In genomic region chr20:1718604-1719384, GRCh38 we compare ENCODE assay signal across 13 cellular contexts.
DNase-seq lines count a peak whose midpoint lies in the region; ATAC-seq, FAIRE-seq and TF ChIP-seq lines count a peak whose summit lies in the region.
"Had no signal": no experiment of that assay in that cellular context is flagged by ENCODE, and none has a peak within 500 bp of the region (broad histone marks: within the 10 kb centered on the region; RNA-seq: fewer than 3 reads in every experiment).

No MANE protein-coding gene starts in this region.

- H3K9me3 ChIP-seq in HEK293 (ENCODE audit: control insufficient read depth, insufficient read depth, low read depth, low read length) (no peaks in the 10 kb centered on the region), astrocyte (ENCODE audit: insufficient read depth, low read depth, low read length) (no peaks in the 10 kb centered on the region)
- H3K9me3 ChIP-seq: SJSA1 had no signal

- no peak overlapping the region for H3K4me3 Mint-ChIP-seq in astrocyte (ENCODE audit: unreplicated experiment)
- H3K4me3 Mint-ChIP-seq: stimulated activated naive CD8-positive, alpha-beta T cell treated with anti-CD3 and anti-CD28 coated beads, Interleukin-15, Interleukin-2, amounts not matched to agents 100 ng/mL and 50 ng/mL, for 24 hours had no signal

- no peak overlapping the region for H3K56ac ChIP-seq in mesendoderm (ENCODE audit: low read length)

- no peak for ATAC-seq in HG02798 (IDR thresholded peaks at IDR 0.05; ENCODE audit: poor library complexity, unreplicated experiment)
- ATAC-seq: left lobe of liver had no signal

- no peak overlapping the region for H2AFZ ChIP-seq in astrocyte (ENCODE audit: low read depth, low read length)

- no peak overlapping the region for H2BK15ac ChIP-seq in mesendoderm (replicated peaks; ENCODE audit: low read depth)

- no peak overlapping the region for H2BK5ac ChIP-seq in mesendoderm (ENCODE audit: low read length)

- H3K36me3 ChIP-seq in HEK293 (ENCODE audit: control insufficient read depth in 2 of 2, insufficient read depth in 1 of 2, low read length in 2 of 2), result no peaks in the 10 kb centered on the region
- H3K36me3 ChIP-seq in astrocyte (ENCODE audit: insufficient read depth, low read length), result no peaks in the 10 kb centered on the region
- no peaks in the 10 kb centered on the region for H3K36me3 ChIP-seq in mesendoderm (ENCODE audit: control insufficient read depth, insufficient read depth, low read length)
- H3K36me3 ChIP-seq: SJSA1 had no signal

- no peaks in the 10 kb centered on the region for H3K79me1 ChIP-seq in mesendoderm (ENCODE audit: low read length)

- no peak overlapping the region for H4K8ac ChIP-seq in mesendoderm (ENCODE audit: low read depth, low read length)

- no peaks in the 10 kb centered on the region for H3K4me1 Mint-ChIP-seq in astrocyte (ENCODE audit: low read depth, unreplicated experiment)

- H3K27me3 Mint-ChIP-seq in astrocyte (ENCODE audit: low read depth, unreplicated experiment), result peaks cover 45% of the 10 kb centered on the region
- H3K27me3 Mint-ChIP-seq: stimulated activated naive CD8-positive, alpha-beta T cell treated with anti-CD3 and anti-CD28 coated beads, Interleukin-15, Interleukin-2, amounts not matched to agents 100 ng/mL and 50 ng/mL, for 24 hours had no signal

- H3K79me2 ChIP-seq in astrocyte (ENCODE audit: insufficient read depth, low read length) (no peaks in the 10 kb centered on the region), mesendoderm (ENCODE audit: control insufficient read depth, insufficient read depth, low read length) (no peaks in the 10 kb centered on the region)

- no peak for FAIRE-seq in astrocyte (lab: Jason Lieb, UNC)

- CTCF ChIA-PET in HEK293 (lab: Yijun Ruan, JAX), result no interaction called here

- H3K27ac Mint-ChIP-seq in astrocyte (ENCODE audit: unreplicated experiment), result no peak overlapping the region
- H3K27ac Mint-ChIP-seq: stimulated activated naive CD8-positive, alpha-beta T cell treated with anti-CD3 and anti-CD28 coated beads, Interleukin-15, Interleukin-2, amounts not matched to agents 100 ng/mL and 50 ng/mL, for 24 hours had no signal

- no peak overlapping the region for H2BK120ac ChIP-seq in mesendoderm (ENCODE audit: low read depth, low read length)

- peaks cover 2% of the 10 kb centered on the region for H3K9me3 Mint-ChIP-seq in astrocyte (ENCODE audit: unreplicated experiment)

- no peak overlapping the region for H3K27ac ChIP-seq in HEK293 (ENCODE audit: extremely low read depth, low read depth, low read length)
- no peak overlapping the region for H3K27ac ChIP-seq in astrocyte (ENCODE audit: low read depth, low read length)
- H3K27ac ChIP-seq in mesendoderm (ENCODE audit: low read depth, low read length), result no peak overlapping the region
- H3K27ac ChIP-seq in coronary artery, result no peak overlapping the region
- H3K27ac ChIP-seq: KMS-11, SJSA1 had no signal

- H2AK5ac ChIP-seq in mesendoderm (ENCODE audit: low read length), result no peak overlapping the region

- no peak for TF ChIP-seq CTCF in HEK293 (tag by site-specific recombination; IDR thresholded peaks at IDR 0.05)
- no peak for TF ChIP-seq CTCF in astrocyte (IDR thresholded peaks at IDR 0.05; ENCODE audit: insufficient read depth, low read depth, low read length)
- TF ChIP-seq CTCF in coronary artery (IDR thresholded peaks at IDR 0.05), result no peak

- H3K4ac ChIP-seq in mesendoderm (ENCODE audit: low read depth, low read length), result no peak overlapping the region

- H3K4me3 ChIP-seq in HEK293 (ENCODE audit: low read depth, low read length) (no peak overlapping the region), astrocyte (ENCODE audit: insufficient read depth, low read depth, low read length) (no peak overlapping the region), mesendoderm (ENCODE audit: low read length) (no peak overlapping the region), coronary artery (no peak overlapping the region)
- H3K4me3 ChIP-seq: SJSA1 had no signal

- no peak overlapping the region for H4K5ac ChIP-seq in mesendoderm (ENCODE audit: low read length)

- H3K27me3 ChIP-seq in astrocyte (ENCODE audit: insufficient read depth, low read length) (no peaks in the 10 kb centered on the region), mesendoderm (ENCODE audit: insufficient read depth, low read length, poor library complexity) (no peaks in the 10 kb centered on the region)
- H3K27me3 ChIP-seq: SJSA1 had no signal

- POLR2A ChIA-PET in HEK293 (lab: Yijun Ruan, JAX), result no interaction called here

- H3K9ac ChIP-seq in astrocyte (ENCODE audit: low read length) (no peak overlapping the region), mesendoderm (ENCODE audit: low read length) (no peak overlapping the region)
- H3K9ac ChIP-seq: KMS-11 had no signal

- no peak overlapping the region for H3K23ac ChIP-seq in mesendoderm (ENCODE audit: low read length)

- H3K4me1 ChIP-seq in HEK293 (ENCODE audit: control insufficient read depth, insufficient read depth, low read length) (no peaks in the 10 kb centered on the region), astrocyte (ENCODE audit: insufficient read depth, low read length) (no peaks in the 10 kb centered on the region), mesendoderm (ENCODE audit: control insufficient read depth, low read depth, low read length) (no peaks in the 10 kb centered on the region)
- H3K4me1 ChIP-seq: SJSA1 had no signal

- H3K36me3 Mint-ChIP-seq in astrocyte (ENCODE audit: low read depth, unreplicated experiment), result no peaks in the 10 kb centered on the region

- no peaks in the 10 kb centered on the region for H4K20me1 ChIP-seq in astrocyte (ENCODE audit: insufficient read depth, low read length)

- peak; percentile 95 for DNase-seq in A172 (ENCODE audit: low spot score)
- peak; percentile 86 for DNase-seq in astrocyte (ENCODE audit: low read depth)
- peak; percentile 23 for DNase-seq in kidney glomerular epithelial cell (lab: John Stamatoyannopoulos, UW)
- DNase-seq in mesendoderm, result no peak
- no peak for DNase-seq in coronary artery (ENCODE audit: low spot score)
- no peak for DNase-seq in NCI-H187 (lab: John Stamatoyannopoulos, UW)
- DNase-seq: nucleus accumbens had no signal

- no CpG with 5 or more reads among the region's 8 CpGs for WGBS in mesendoderm (ENCODE audit: extremely low coverage, insufficient coverage, low lambda C conversion rate)

- H3K18ac ChIP-seq in mesendoderm (ENCODE audit: low read length), result no peak overlapping the region

- peak overlapping the region; percentile 19 for H3K4me2 ChIP-seq in astrocyte (ENCODE audit: low read length)
- H3K4me2 ChIP-seq in mesendoderm (ENCODE audit: low read length), result no peak overlapping the region
- H3K4me2 ChIP-seq: KMS-11 had no signal

TF ChIP-seq in HEK293, 187 proteins besides CTCF, POLR2A, EP300 and RAD21:
- TF ChIP-seq ZNF544 (tag by site-specific recombination; IDR thresholded peaks at IDR 0.05) (no peak), EGR2 (tag by site-specific recombination; IDR thresholded peaks at IDR 0.05; ENCODE audit: low read depth) (peak; percentile 15; the same call in 1 of the 2 replicates), ZNF37A (tag by site-specific recombination; IDR thresholded peaks at IDR 0.05) (no peak), ZFHX2 (tag by site-specific recombination; conservative IDR thresholded peaks at IDR 0.05) (peak; percentile 27; the same call in 1 of the 2 replicates)

Comparison
In these comparisons a context has a peak if more than half of its experiments do, and no peak if none do; other contexts are left out.
1. DNase-seq: peak in A172 (single experiment), astrocyte (single experiment) and kidney glomerular epithelial cell (single experiment); none in mesendoderm (single experiment), coronary artery (single experiment) and NCI-H187 (0 of 2).